In genomic region chr21:46202592-46203202, GRCh38 we compare ENCODE assay signal across 13 cellular contexts. TPM values are rescaled to one million over a fixed set of nuclear protein-coding genes. Genes with fewer than 3 reads are reported as not detected.
DNase-seq lines count a peak whose midpoint lies in the region; ATAC-seq and TF ChIP-seq lines count a peak whose summit lies in the region.
"Had no signal": no experiment of that assay in that cellular context is flagged by ENCODE, and none has a peak within 500 bp of the region (broad histone marks: within the 10 kb centered on the region; RNA-seq: fewer than 3 reads in every experiment).

No MANE protein-coding gene starts in this region.

- no peaks in the 10 kb centered on the region for H3K4me1 ChIP-seq in A673 (ENCODE audit: insufficient read depth, low read length, poor library complexity, severe bottlenecking)
- H3K4me1 ChIP-seq: Caco-2, parathyroid adenoma, uterus had no signal

- no peaks in the 10 kb centered on the region for H3K27me3 ChIP-seq in A673 (replicated peaks; ENCODE audit: insufficient read depth, low read depth, low read length, poor library complexity)
- H3K27me3 ChIP-seq: uterus had no signal

- H3K36me3 ChIP-seq in A673 (ENCODE audit: insufficient read depth, low read length, poor library complexity, severe bottlenecking): peaks cover 84% of the 10 kb centered on the region
- H3K36me3 ChIP-seq: uterus had no signal

- TF ChIP-seq CTCF in A673 (conservative IDR thresholded peaks at IDR 0.05; ENCODE audit: low read depth, low read length): no peak

- H3K4me1 Mint-ChIP-seq in activated CD8-positive, alpha-beta T cell treated with anti-CD3 and anti-CD28 coated beads, Interleukin-2, amount 10 ng/mL, durations not matched to agents 7 days and 5 days (ENCODE audit: low read depth): peaks cover 2% of the 10 kb centered on the region

- H3K36me3 Mint-ChIP-seq in activated CD8-positive, alpha-beta T cell treated with anti-CD3 and anti-CD28 coated beads, Interleukin-2, amount 10 ng/mL, durations not matched to agents 7 days and 5 days (ENCODE audit: low read depth): peaks cover 40% of the 10 kb centered on the region

- no peaks in the 10 kb centered on the region for H3K9me3 ChIP-seq in A673 (ENCODE audit: low read depth, low read length, poor library complexity, severe bottlenecking)
- H3K9me3 ChIP-seq: Caco-2, uterus had no signal

- H3K9me3 Mint-ChIP-seq in activated CD8-positive, alpha-beta T cell treated with anti-CD3 and anti-CD28 coated beads, Interleukin-2, amount 10 ng/mL, durations not matched to agents 7 days and 5 days (ENCODE audit: insufficient read depth): no peaks in the 10 kb centered on the region

- H3K27me3 Mint-ChIP-seq in activated CD8-positive, alpha-beta T cell treated with anti-CD3 and anti-CD28 coated beads, Interleukin-2, amount 10 ng/mL, durations not matched to agents 7 days and 5 days (ENCODE audit: low read depth): no peaks in the 10 kb centered on the region

- no peak overlapping the region for H3K4me3 ChIP-seq in A673 (ENCODE audit: low read depth, low read length, poor library complexity, severe bottlenecking)
- H3K4me3 ChIP-seq: coronary artery, uterus had no signal

- ATAC-seq in activated CD8-positive, alpha-beta T cell treated with anti-CD3 and anti-CD28 coated beads, Interleukin-2, amount 10 ng/mL, durations not matched to agents 7 days and 5 days: peak; percentile 39

- CTCF ChIA-PET in A673 (lab: Charles Lee): no interaction called here
- CTCF ChIA-PET in activated CD8-positive, alpha-beta T cell treated with anti-CD3 and anti-CD28 coated beads, Interleukin-2, amount 10 ng/mL, durations not matched to agents 7 days and 5 days (lab: Charles Lee): no interaction called here

- intact Hi-C loops in A673 (cut with micrococcal nuclease; ENCODE audit: unreplicated experiment): no loop called here

- peak; percentile 68 for DNase-seq in A673 (ENCODE audit: low spot score)
- no peak for DNase-seq in activated CD8-positive, alpha-beta T cell treated with anti-CD3 and anti-CD28 coated beads, Interleukin-2, amount 10 ng/mL, durations not matched to agents 7 days and 5 days
- peak; percentile 36 for DNase-seq in islet precursor cell
- no peak for DNase-seq in HT-29 (ENCODE audit: low spot score)
- DNase-seq in activated naive CD4-positive, alpha-beta T cell treated with Interleukin-2 at 50 U/mL for 16 hours: no peak
- DNase-seq in NOMO-1 treated with DMSO at 0.1 percent for 48 hours (lab: John Stamatoyannopoulos, UW; ENCODE audit: unreplicated experiment): no peak
- DNase-seq: ACHN, Caco-2, NCI-H2171 treated with DMSO at 0.1 percent for 48 hours, uterus, WERI-Rb-1 had no signal

- H3K4me3 Mint-ChIP-seq in activated CD8-positive, alpha-beta T cell treated with anti-CD3 and anti-CD28 coated beads, Interleukin-2, amount 10 ng/mL, durations not matched to agents 7 days and 5 days: no peak overlapping the region

- no peak overlapping the region for H3K27ac ChIP-seq in A673 (ENCODE audit: low read depth, low read length, poor library complexity, severe bottlenecking)
- H3K27ac ChIP-seq: coronary artery, parathyroid adenoma, WERI-Rb-1 had no signal

- POLR2A ChIA-PET in A673 (lab: Charles Lee; ENCODE audit: low non-redundant PET): no interaction called here
- POLR2A ChIA-PET in activated CD8-positive, alpha-beta T cell treated with anti-CD3 and anti-CD28 coated beads, Interleukin-2, amount 10 ng/mL, durations not matched to agents 7 days and 5 days (lab: Charles Lee): no interaction called here

- BruUV-seq in A673 (replicated peaks; lab: Mats Ljungman, UMichigan): no TSS peak

- H3K27ac Mint-ChIP-seq in activated CD8-positive, alpha-beta T cell treated with anti-CD3 and anti-CD28 coated beads, Interleukin-2, amount 10 ng/mL, durations not matched to agents 7 days and 5 days: no peak overlapping the region

RNA-seq across cellular contexts. Expression of gene SPATC1L, which starts 18.4 kb away (rescaled TPM):
- total RNA-seq in A673 (2021): 30.9 and 40.6 TPM in 2 replicates
- total RNA-seq in activated CD8-positive, alpha-beta T cell treated with anti-CD3 and anti-CD28 coated beads, Interleukin-2, amount 10 ng/mL, durations not matched to agents 7 days and 5 days: 10 to 100 TPM; 14.4 to 17.5 TPM
- 8.3 and 12.7 TPM in 2 replicates for total RNA-seq in HT-29 (2014; rRNA removed; shearing (Covaris generic))

RNA-seq across cellular contexts. Expression of gene LSS, which starts 25.9 kb away (rescaled TPM):
- 130 and 151 TPM in 2 replicates for total RNA-seq in A673 (2021)
- total RNA-seq in activated CD8-positive, alpha-beta T cell treated with anti-CD3 and anti-CD28 coated beads, Interleukin-2, amount 10 ng/mL, durations not matched to agents 7 days and 5 days: 10 to 100 TPM; 72.1 to 76.1 TPM
- 95.6 and 109 TPM in 2 replicates for total RNA-seq in HT-29 (2014; rRNA removed; shearing (Covaris generic))

RNA-seq across cellular contexts. Expression of gene FTCD, which starts 47.3 kb away (rescaled TPM):
- 5.4 and 6.6 TPM in 2 replicates for total RNA-seq in A673 (2021)
- under 1 TPM; 0.37 to 0.50 TPM for total RNA-seq in activated CD8-positive, alpha-beta T cell treated with anti-CD3 and anti-CD28 coated beads, Interleukin-2, amount 10 ng/mL, durations not matched to agents 7 days and 5 days
- total RNA-seq in HT-29 (2014; rRNA removed; shearing (Covaris generic)): 0.33 TPM in 1 of 2 replicates, not detected in the other

Comparison
In these comparisons a context has a peak if more than half of its experiments do, and no peak if none do; other contexts are left out.
1. DNase-seq: peak in A673 (single experiment) and islet precursor cell (single experiment); none in activated CD8-positive, alpha-beta T cell treated with anti-CD3 and anti-CD28 coated beads, Interleukin-2, amount 10 ng/mL, durations not matched to agents 7 days and 5 days (single experiment), HT-29 (single experiment), activated naive CD4-positive, alpha-beta T cell treated with Interleukin-2 at 50 U/mL for 16 hours (single experiment) and NOMO-1 treated with DMSO at 0.1 percent for 48 hours (single experiment).